ENCODE assay signal across 2 cellular contexts in genomic region chr5:6599739-6600138, GRCh38.
TF ChIP-seq lines count a peak whose summit lies in the region.

No MANE protein-coding gene starts in this region.

TF ChIP-seq in GM12891, 5 proteins besides CTCF, POLR2A, EP300 and RAD21:
- TF ChIP-seq POU2F2 (IDR thresholded peaks at IDR 0.05; ENCODE audit: low read depth, low read length) (no peak), POLR2AphosphoS5 (IDR thresholded peaks at IDR 0.05; ENCODE audit: low read depth, low read length) (0 out of 2 replicates have a peak, but pooled peaks have one; percentile 31), TAF1 (IDR thresholded peaks at IDR 0.05; ENCODE audit: low read depth, low read length) (no peak), SPI1 (IDR thresholded peaks at IDR 0.05; ENCODE audit: low read depth, low read length) (no peak), PAX5 (IDR thresholded peaks at IDR 0.05; ENCODE audit: insufficient read depth, low read length, severe bottlenecking) (no peak)

TF ChIP-seq in K562, 482 proteins besides CTCF, POLR2A, EP300 and RAD21 (continued from another document):
- TF ChIP-seq, protein P1, sequence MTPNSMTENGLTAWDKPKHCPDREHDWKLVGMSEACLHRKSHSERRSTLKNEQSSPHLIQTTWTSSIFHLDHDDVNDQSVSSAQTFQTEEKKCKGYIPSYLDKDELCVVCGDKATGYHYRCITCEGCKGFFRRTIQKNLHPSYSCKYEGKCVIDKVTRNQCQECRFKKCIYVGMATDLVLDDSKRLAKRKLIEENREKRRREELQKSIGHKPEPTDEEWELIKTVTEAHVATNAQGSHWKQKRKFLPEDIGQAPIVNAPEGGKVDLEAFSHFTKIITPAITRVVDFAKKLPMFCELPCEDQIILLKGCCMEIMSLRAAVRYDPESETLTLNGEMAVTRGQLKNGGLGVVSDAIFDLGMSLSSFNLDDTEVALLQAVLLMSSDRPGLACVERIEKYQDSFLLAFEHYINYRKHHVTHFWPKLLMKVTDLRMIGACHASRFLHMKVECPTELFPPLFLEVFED (CRISPR knock-in tag; conservative IDR thresholded peaks at IDR 0.05), result no peak
- TF ChIP-seq POLR2G (IDR thresholded peaks at IDR 0.05; ENCODE audit: low read depth, low read length) (peak; percentile 37; the same call in 1 of the 2 replicates), POLR2AphosphoS5 (IDR thresholded peaks at IDR 0.05; ENCODE audit: control insufficient read depth, insufficient read depth, low read depth, low read length) (peak; percentile 7; the same call in 1 of the 2 replicates)
